Comparison of ENCODE assay signal across 27 cellular contexts in the genomic region with DNA sequence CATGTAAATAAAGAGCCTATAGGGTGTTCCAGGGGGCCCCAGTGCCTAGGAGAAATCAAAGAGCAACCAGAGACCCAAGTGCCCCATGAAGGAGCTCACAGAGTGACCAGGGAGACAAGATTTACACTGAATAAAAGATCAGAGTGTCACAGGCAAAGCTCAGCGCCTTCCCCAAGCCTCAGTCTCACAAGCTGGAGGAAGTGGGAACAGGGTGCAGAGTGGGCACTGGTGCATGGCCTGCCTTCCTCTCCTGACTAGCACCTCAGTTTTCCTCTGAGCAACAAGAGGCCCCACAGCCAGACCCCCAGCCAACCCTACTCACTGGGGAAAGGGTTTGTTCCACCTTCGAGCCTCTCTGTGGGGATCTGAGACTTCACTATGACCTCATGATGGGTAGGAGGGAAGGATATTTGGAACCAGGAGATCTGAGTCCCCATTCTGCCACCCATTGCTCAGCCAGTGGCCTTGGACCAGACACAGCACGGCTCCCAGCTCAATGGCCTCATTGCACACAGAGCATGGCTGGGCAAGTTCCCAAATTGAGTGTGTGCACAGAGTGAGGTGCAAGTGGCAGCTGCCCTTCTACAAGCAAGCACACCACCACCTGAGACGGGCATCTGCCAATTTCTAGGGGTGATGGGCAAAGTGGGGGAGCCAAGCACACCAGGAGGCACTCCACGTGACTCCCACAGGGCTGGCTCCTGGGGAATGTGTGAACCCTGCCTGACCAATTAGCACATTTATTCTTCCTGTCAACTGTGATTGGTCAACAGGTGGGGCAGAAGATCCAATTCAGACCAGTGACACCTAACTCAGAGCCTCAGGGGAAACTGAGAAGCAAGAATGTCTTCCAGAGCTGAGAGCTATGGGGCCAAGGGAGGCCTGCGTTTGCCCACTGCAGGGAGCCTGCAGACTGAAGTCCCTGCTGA. TPM values are rescaled to one million over a fixed set of nuclear protein-coding genes. Genes with fewer than 3 reads are reported as not detected.
DNase-seq lines count a peak whose midpoint lies in the region; ATAC-seq, FAIRE-seq and TF ChIP-seq lines count a peak whose summit lies in the region.
"Had no signal": no experiment of that assay in that cellular context is flagged by ENCODE, and none has a peak within 500 bp of the region (broad histone marks: within the 10 kb centered on the region; RNA-seq: fewer than 3 reads in every experiment).

No MANE protein-coding gene starts in this region.

- in situ Hi-C loops in K562 (cut with MboI): no loop called here

- H3K4me2 ChIP-seq in K562 (ENCODE audit: insufficient read depth, low read length): peak overlapping the region; percentile 68

- H3K4me3 ChIP-seq in K562: no peak overlapping the region
- H3K4me3 ChIP-seq in A673 (ENCODE audit: low read depth, low read length, poor library complexity, severe bottlenecking): no peak overlapping the region
- H3K4me3 ChIP-seq: ascending aorta, tibial artery had no signal

- no peak for TF ChIP-seq CTCF in K562 (IDR thresholded peaks at IDR 0.05 in 2 of 3, conservative IDR thresholded peaks at IDR 0.05 in 1 of 3; ENCODE audit: insufficient read depth in 2 of 3, low read depth in 1 of 3, low read length in 3 of 3)
- no peak for TF ChIP-seq CTCF in A673 (conservative IDR thresholded peaks at IDR 0.05; ENCODE audit: low read depth, low read length)

- H3K9me1 ChIP-seq in K562 (ENCODE audit: control insufficient read depth, insufficient read depth, low read length): peaks cover 12% of the 10 kb centered on the region

- TF ChIP-seq EP300 in K562 (IDR thresholded peaks at IDR 0.05; ENCODE audit: low read length): no peak

- POLR2A ChIA-PET in K562 (lab: Yijun Ruan, JAX): interaction anchor here (0.6 to 4.1 kb wide), 9 partner anchors 8 to 193 kb away, joined by 3 to 30 read pairs (median 4); no protein-coding TSS in a partner anchor
- POLR2A ChIA-PET in A673 (lab: Charles Lee; ENCODE audit: low non-redundant PET): no interaction called here

- intact Hi-C loops in K562 (cut with micrococcal nuclease): loop anchor here (5.0 kb wide), 1 partner anchor 105 kb away; no protein-coding TSS in a partner anchor
- intact Hi-C loops in sciatic nerve (cut with DNase I): no loop called here
- intact Hi-C loops in A673 (cut with micrococcal nuclease; ENCODE audit: unreplicated experiment): no loop called here

- CTCF ChIA-PET in K562 (lab: Yijun Ruan, JAX; ENCODE audit: low intra/inter-chr PET ratio): no interaction called here
- CTCF ChIA-PET in A673 (lab: Charles Lee): no interaction called here

- peak; percentile 80 for FAIRE-seq in GM12891 (lab: Jason Lieb, UNC)
- no peak for FAIRE-seq in K562 (lab: Jason Lieb, UNC)
- FAIRE-seq: small intestine had no signal

- no peak for TF ChIP-seq RAD21 in K562 (CRISPR knock-in tag; conservative IDR thresholded peaks at IDR 0.05 in 1 of 2, IDR thresholded peaks at IDR 0.05 in 1 of 2)

- peak overlapping the region; percentile 17 to 70 for H3K9ac ChIP-seq in K562 (ENCODE audit: insufficient read depth in 1 of 2, low read depth in 2 of 2, low read length in 2 of 2)

- H3K27ac ChIP-seq in K562 (ENCODE audit: extremely low read depth, low read depth, low read length): peak overlapping the region; percentile 54
- H3K27ac ChIP-seq in A673 (ENCODE audit: low read depth, low read length, poor library complexity, severe bottlenecking): no peak overlapping the region
- H3K27ac ChIP-seq: ascending aorta, neutrophil, tibial artery had no signal

- H4K20me1 ChIP-seq in K562 (replicated peaks; ENCODE audit: control insufficient read depth, insufficient read depth, low read length): no peaks in the 10 kb centered on the region

- BruUV-seq in K562 (replicated peaks; lab: Mats Ljungman, UMichigan) (no TSS peak), A673 (replicated peaks; lab: Mats Ljungman, UMichigan) (no TSS peak)

- ATAC-seq in GM21447 (IDR thresholded peaks at IDR 0.05; ENCODE audit: unreplicated experiment) (peak; percentile 54), K562 (no peak), sciatic nerve (no peak), HG03175 (IDR thresholded peaks at IDR 0.05; ENCODE audit: unreplicated experiment) (no peak)
- ATAC-seq: activated naive CD4-positive, alpha-beta T cell treated with anti-CD3 and anti-CD28 coated beads, Interleukin-2, amount 50 U/mL, for 72 hours; stimulated activated naive CD8-positive, alpha-beta T cell treated with anti-CD3 and anti-CD28 coated beads, Interleukin-15, Interleukin-2, amounts not matched to agents 100 U/mL and 50 U/mL, for 24 hours had no signal

- H3K36me3 ChIP-seq in K562 (ENCODE audit: control insufficient read depth, insufficient read depth, low read length) (peaks cover 27% of the 10 kb centered on the region; the same call in 2 of the 3 replicates), A673 (ENCODE audit: insufficient read depth, low read length, poor library complexity, severe bottlenecking) (no peaks in the 10 kb centered on the region)
- H3K36me3 ChIP-seq: ascending aorta, tibial artery had no signal

- WGBS in K562 (ENCODE audit: insufficient coverage, low coverage, missing lambda C conversion rate): 61% methylated on average over 6 of the region's 6 CpGs

- H2AFZ ChIP-seq in K562 (ENCODE audit: low read depth, low read length): peak overlapping the region; percentile 32; the same call in 1 of the 2 replicates

- H3K27me3 ChIP-seq in K562 (ENCODE audit: control insufficient read depth in 2 of 2, insufficient read depth in 2 of 2, low read length in 2 of 2) (no peaks in the 10 kb centered on the region), A673 (replicated peaks; ENCODE audit: insufficient read depth, low read depth, low read length, poor library complexity) (no peaks in the 10 kb centered on the region)
- H3K27me3 ChIP-seq: ascending aorta, neutrophil, tibial artery had no signal

- H3K4me1 ChIP-seq in K562 (replicated peaks in 1 of 2; ENCODE audit: control insufficient read depth in 2 of 2, insufficient read depth in 2 of 2, low read length in 2 of 2) (peaks cover 82 to 96% of the 10 kb centered on the region in 2 experiments), A673 (ENCODE audit: insufficient read depth, low read length, poor library complexity, severe bottlenecking) (no peaks in the 10 kb centered on the region)

- TF ChIP-seq POLR2A in GM12891 (IDR thresholded peaks at IDR 0.05; ENCODE audit: low read depth, low read length) (no peak), K562 (conservative IDR thresholded peaks at IDR 0.05) (no peak)

- DNase-seq in GM12891 (ENCODE audit: insufficient read length, low spot score) (no peak), K562 (ENCODE audit: extremely low read depth in 1 of 4, low spot score in 3 of 4) (peak in 1 of 4 experiments; percentile 58), sciatic nerve (ENCODE audit: low spot score) (peak; percentile 22), NCI-H2196 (lab: John Stamatoyannopoulos, UW; ENCODE audit: unreplicated experiment) (no peak), A673 (ENCODE audit: low spot score) (no peak)
- DNase-seq: activated CD4-positive, CD25-positive, alpha-beta regulatory T cell; central memory CD4-positive, alpha-beta T cell; COR-L47; foreskin fibroblast; KBM-7; NCI-H1694 treated with DMSO at 0.1 percent for 48 hours; small intestine; stimulated activated CD4-positive, alpha-beta T cell treated with anti-CD3 and anti-CD28 coated beads, Interleukin-2, amount 100 ng/mL, for 24 hours; stimulated activated naive CD8-positive, alpha-beta T cell treated with anti-CD3 and anti-CD28 coated beads, Interleukin-15, Interleukin-2, amounts not matched to agents 100 U/mL and 50 U/mL, for 24 hours; T-helper 9 cell; tibial artery had no signal

- peaks cover 72% of the 10 kb centered on the region for H3K79me2 ChIP-seq in K562 (ENCODE audit: control insufficient read depth, insufficient read depth, low read length)

- H3K9me3 ChIP-seq in K562 (replicated peaks; ENCODE audit: control insufficient read depth, insufficient read depth, low read depth, low read length) (no peaks in the 10 kb centered on the region), A673 (ENCODE audit: low read depth, low read length, poor library complexity, severe bottlenecking) (no peaks in the 10 kb centered on the region)
- H3K9me3 ChIP-seq: ascending aorta, neutrophil, tibial artery had no signal

RNA-seq across cellular contexts. Expression of a gene that starts 15.7 kb away (rescaled TPM):
- 14.3 TPM for polyA plus RNA-seq in GM12891 (2012; ENCODE audit: low read depth, missing spikeins)
- 81.2 and 118 TPM in 2 replicates for total RNA-seq in K562 (2011; cell fraction: chromatin; rRNA removed; ENCODE audit: low replicate concordance)
- 54.2 and 60.0 TPM in 2 replicates for total RNA-seq in K562 (2011; cell fraction: nucleolus; rRNA removed)
- total RNA-seq in K562 (2011; cell fraction: nucleoplasm; rRNA removed): 86.6 and 86.7 TPM in 2 replicates
- 93.1 and 94.3 TPM in 2 replicates for total RNA-seq in K562 (2014; rRNA removed)
- total RNA-seq in K562 (2014; rRNA removed; fragmentation: Illumina TruSeq; extraction: Trizol): 72.3 and 78.7 TPM in 2 replicates
- total RNA-seq in K562 (2015; rRNA removed; fragmentation: Illumina TruSeq; extraction: Trizol): 90.7 and 95.6 TPM in 2 replicates
- total RNA-seq in K562 (2021): 63.1 and 64.3 TPM in 2 replicates
- 38.9 and 39.2 TPM in 2 replicates for polyA plus RNA-seq in K562 (2011; rRNA removed)
- polyA plus RNA-seq in K562 (2011; cell fraction: cytosol; rRNA removed): 28.1 and 37.9 TPM in 2 replicates
- 97.0 and 101 TPM in 2 replicates for polyA plus RNA-seq in K562 (2011; cell fraction: nucleus; rRNA removed)
- 161 and 239 TPM in 2 replicates for polyA plus RNA-seq in K562 (2012)
- polyA plus RNA-seq in K562 (2014; fragmentation: Illumina TruSeq; extraction: Trizol): 126 and 127 TPM in 2 replicates
- polyA plus RNA-seq in K562 (2014; fragmentation: Nextera tagmentation; extraction: Ambion mirVana): 100 to 1,000 TPM in 1 of 2 experiments, 10 to 100 TPM in 1; 97.3 to 102 TPM
- polyA plus RNA-seq in K562 (2014; rRNA removed): 131 and 145 TPM in 2 replicates
- polyA minus RNA-seq in K562 (2011; rRNA and poly(A)+ RNA removed): 30.9 and 33.2 TPM in 2 replicates
- 9.6 and 10.0 TPM in 2 replicates for polyA minus RNA-seq in K562 (2011; cell fraction: cytosol; rRNA and poly(A)+ RNA removed)
- 24.1 and 32.7 TPM in 2 replicates for polyA minus RNA-seq in K562 (2011; cell fraction: nucleus; rRNA and poly(A)+ RNA removed)
- 35.1 TPM for total RNA-seq in sciatic nerve
- total RNA-seq in A673 (2021): not detected in 2 replicates
- total RNA-seq: Daoy, epithelial cell of proximal tubule had no signal

RNA-seq across cellular contexts. Expression of a gene that starts 38.6 kb away (rescaled TPM):
- polyA plus RNA-seq in GM12891 (2012; ENCODE audit: low read depth, missing spikeins): not detected
- not detected in 2 replicates for total RNA-seq in K562 (2011; cell fraction: chromatin; rRNA removed; ENCODE audit: low replicate concordance)
- 0.53 TPM in 1 of 2 replicates, not detected in the other for total RNA-seq in K562 (2011; cell fraction: nucleolus; rRNA removed)
- total RNA-seq in K562 (2011; cell fraction: nucleoplasm; rRNA removed): not detected in 2 replicates
- total RNA-seq in K562 (2014; rRNA removed) (0.24 TPM in 1 of 2 replicates, not detected in the other), K562 (2014; rRNA removed; fragmentation: Illumina TruSeq; extraction: Trizol) (not detected in 2 replicates), K562 (2015; rRNA removed; fragmentation: Illumina TruSeq; extraction: Trizol) (0.11 TPM in 2 replicates), K562 (2021) (not detected in 2 replicates), sciatic nerve (not detected), A673 (2021) (not detected in 2 replicates)
- polyA plus RNA-seq in K562 (2011; rRNA removed) (0.07 TPM in 1 of 2 replicates, not detected in the other), K562 (2014; fragmentation: Illumina TruSeq; extraction: Trizol) (not detected in 2 replicates), K562 (2014; fragmentation: Nextera tagmentation; extraction: Ambion mirVana) (not detected), K562 (2014; rRNA removed) (0.13 and 0.21 TPM in 2 replicates)
- polyA plus RNA-seq in K562 (2011; cell fraction: cytosol; rRNA removed): not detected in 2 replicates
- polyA plus RNA-seq in K562 (2011; cell fraction: nucleus; rRNA removed): 0.11 TPM in 1 of 2 replicates, not detected in the other
- polyA plus RNA-seq in K562 (2012): 0.15 and 0.17 TPM in 2 replicates
- not detected in 2 replicates for polyA minus RNA-seq in K562 (2011; rRNA and poly(A)+ RNA removed)
- polyA minus RNA-seq in K562 (2011; cell fraction: cytosol; rRNA and poly(A)+ RNA removed): not detected in 2 replicates
- polyA minus RNA-seq in K562 (2011; cell fraction: nucleus; rRNA and poly(A)+ RNA removed): 0.22 TPM in 1 of 2 replicates, not detected in the other
- total RNA-seq: activated naive CD4-positive, alpha-beta T cell treated with anti-CD3 and anti-CD28 coated beads, Interleukin-2, amount 50 U/mL, for 72 hours; activated T-helper 1 cell treated with anti-CD3 and anti-CD28 coated beads, Interleukin-12 subunit alpha, Interleukin-12 subunit beta, Interleukin-2, Interleukin-4 antibody, amounts not matched to agents 30 ng/mL and 10 ng/mL and 1 ng/mL, durations not matched to agents 14 hours and 24 hours and 36 hours; ascending aorta; Daoy; epithelial cell of proximal tubule; H4; liver; pulmonary artery endothelial cell had no signal
- polyA plus RNA-seq: liver, small intestine had no signal

RNA-seq across cellular contexts. Expression of a gene that starts 57.1 kb away (rescaled TPM):
- polyA plus RNA-seq in GM12891 (2012; ENCODE audit: low read depth, missing spikeins): 0.06 TPM
- 28.0 and 44.8 TPM in 2 replicates for total RNA-seq in K562 (2011; cell fraction: chromatin; rRNA removed; ENCODE audit: low replicate concordance)
- 25.3 and 25.7 TPM in 2 replicates for total RNA-seq in K562 (2011; cell fraction: nucleolus; rRNA removed)
- total RNA-seq in K562 (2011; cell fraction: nucleoplasm; rRNA removed): 38.3 and 60.8 TPM in 2 replicates
- total RNA-seq in K562 (2014; rRNA removed): 2.3 and 3.2 TPM in 2 replicates
- 2.9 and 3.5 TPM in 2 replicates for total RNA-seq in K562 (2014; rRNA removed; fragmentation: Illumina TruSeq; extraction: Trizol)
- total RNA-seq in K562 (2015; rRNA removed; fragmentation: Illumina TruSeq; extraction: Trizol): 1.4 and 1.5 TPM in 2 replicates
- total RNA-seq in K562 (2021): 3.9 and 4.5 TPM in 2 replicates
- 7.3 and 7.9 TPM in 2 replicates for polyA plus RNA-seq in K562 (2011; rRNA removed)
- polyA plus RNA-seq in K562 (2011; cell fraction: cytosol; rRNA removed): 3.7 and 5.1 TPM in 2 replicates
- 7.6 and 10.0 TPM in 2 replicates for polyA plus RNA-seq in K562 (2011; cell fraction: nucleus; rRNA removed)
- 3.2 and 4.6 TPM in 2 replicates for polyA plus RNA-seq in K562 (2012)
- 4.1 and 5.0 TPM in 2 replicates for polyA plus RNA-seq in K562 (2014; fragmentation: Illumina TruSeq; extraction: Trizol)
- polyA plus RNA-seq in K562 (2014; fragmentation: Nextera tagmentation; extraction: Ambion mirVana): 1 to 10 TPM; 1.0 to 1.1 TPM
- 3.0 TPM in 2 replicates for polyA plus RNA-seq in K562 (2014; rRNA removed)
- 11.4 and 12.1 TPM in 2 replicates for polyA minus RNA-seq in K562 (2011; rRNA and poly(A)+ RNA removed)
- 4.6 and 6.7 TPM in 2 replicates for polyA minus RNA-seq in K562 (2011; cell fraction: cytosol; rRNA and poly(A)+ RNA removed)
- 15.8 and 17.0 TPM in 2 replicates for polyA minus RNA-seq in K562 (2011; cell fraction: nucleus; rRNA and poly(A)+ RNA removed)
- total RNA-seq in sciatic nerve: 16.4 TPM
- total RNA-seq in A673 (2021): 0.11 TPM in 2 replicates
- total RNA-seq: activated naive CD4-positive, alpha-beta T cell treated with anti-CD3 and anti-CD28 coated beads, Interleukin-2, amount 50 U/mL, for 72 hours had no signal

Comparison
In these comparisons a context has a peak if more than half of its experiments do, and no peak if none do; other contexts are left out.
1. RNA of a gene that starts 15.7 kb away (total RNA-seq): 54.2 to 118 TPM in K562 and 35.1 TPM in sciatic nerve (single experiment); not detected in A673; every median in the first group is over 10 times any median in the second.